In genomic region chr6:137414599-137414998, GRCh38 we compare ENCODE assay signal across 9 cellular contexts.
A peak's percentile ranks its signal among the peaks of the same experiment; 100 is the strongest.
DNase-seq lines count a peak whose midpoint lies in the region; ATAC-seq and TF ChIP-seq lines count a peak whose summit lies in the region.
"Had no signal": no experiment of that assay in that cellular context is flagged by ENCODE, and none has a peak within 500 bp of the region (broad histone marks: within the 10 kb centered on the region; RNA-seq: fewer than 3 reads in every experiment).

No MANE protein-coding gene starts in this region.

- no peaks in the 10 kb centered on the region for H3K36me3 Mint-ChIP-seq in nephron progenitor cell (ENCODE audit: low read depth)

- H3K9ac ChIP-seq in BLaER1 treated with 17β-estradiol and CSF1 and Interleukin-3, amounts not matched to agents 10 nM and 100 nM = peak overlapping the region in 1 of 11 experiments; percentile 48; a peak in 1 of 22 replicates
- H3K9ac ChIP-seq in KMS-11 = peak overlapping the region; percentile 49; the same call in 1 of the 2 replicates

- no peak overlapping the region for H3K27ac Mint-ChIP-seq in nephron progenitor cell

- peak overlapping the region in 1 of 11 experiments; percentile 54; a peak in 1 of 22 replicates for H3K27ac ChIP-seq in BLaER1 treated with 17β-estradiol and CSF1 and Interleukin-3, amounts not matched to agents 10 nM and 100 nM
- peak overlapping the region; percentile 69 for H3K27ac ChIP-seq in KMS-11

- 0 out of 22 replicates have a peak, but pooled peaks cover 0 to 6% (median 0%) of the 10 kb centered on the region in 11 experiments for H3K27me3 ChIP-seq in BLaER1 treated with 17β-estradiol and CSF1 and Interleukin-3, amounts not matched to agents 10 nM and 100 nM
- H3K27me3 ChIP-seq in KMS-11 (ENCODE audit: insufficient read depth, low read depth) = no peaks in the 10 kb centered on the region
- H3K27me3 ChIP-seq: thyroid gland had no signal

- no peak for ATAC-seq in GM19035 (IDR thresholded peaks at IDR 0.05; ENCODE audit: unreplicated experiment)
- no peak for ATAC-seq in GM21529 (IDR thresholded peaks at IDR 0.05; ENCODE audit: unreplicated experiment)

- H3K4me3 Mint-ChIP-seq in nephron progenitor cell = peak overlapping the region; percentile 80

- peaks cover 13 to 40% (median 35%) of the 10 kb centered on the region in 10 experiments for H3K4me1 ChIP-seq in BLaER1 treated with 17β-estradiol and CSF1 and Interleukin-3, amounts not matched to agents 10 nM and 100 nM
- H3K4me1 ChIP-seq in KMS-11 (ENCODE audit: low read depth, poor library complexity, severe bottlenecking) = peaks cover 12% of the 10 kb centered on the region

- H3K36me3 ChIP-seq in BLaER1 treated with 17β-estradiol and CSF1 and Interleukin-3, amounts not matched to agents 10 nM and 100 nM = no peaks in the 10 kb centered on the region
- no peaks in the 10 kb centered on the region for H3K36me3 ChIP-seq in KMS-11 (ENCODE audit: insufficient read depth)
- H3K36me3 ChIP-seq: thyroid gland had no signal

- no peaks in the 10 kb centered on the region for H3K9me3 Mint-ChIP-seq in nephron progenitor cell

- H3K27me3 Mint-ChIP-seq in nephron progenitor cell (ENCODE audit: low read depth, poor library complexity) = peaks cover 13% of the 10 kb centered on the region

- peak overlapping the region in 1 of 10 experiments; percentile 52; a peak in 1 of 20 replicates for H3K4me3 ChIP-seq in BLaER1 treated with 17β-estradiol and CSF1 and Interleukin-3, amounts not matched to agents 10 nM and 100 nM
- H3K4me3 ChIP-seq in KMS-11 (IDR thresholded peaks at IDR 0.05; ENCODE audit: insufficient read depth, low read depth, low read length) (no peak overlapping the region), foreskin fibroblast (ENCODE audit: low read depth in 1 of 2, low read length in 2 of 2) (peak overlapping the region; percentile 51 to 62)

- TF ChIP-seq CTCF in KMS-11 (conservative IDR thresholded peaks at IDR 0.05; ENCODE audit: low read depth, low read length) = no peak
- no peak for TF ChIP-seq CTCF in foreskin fibroblast (IDR thresholded peaks at IDR 0.05; ENCODE audit: low read depth, low read length)
- no peak for TF ChIP-seq CTCF in nephron progenitor cell (IDR thresholded peaks at IDR 0.05)

- H3K9me3 ChIP-seq in BLaER1 treated with 17β-estradiol and CSF1 and Interleukin-3, amounts not matched to agents 10 nM and 100 nM (replicated peaks in 1 of 11) = peaks cover 0 to 14% (median 4%) of the 10 kb centered on the region in 11 experiments; a peak in 8 of 22 replicates
- H3K9me3 ChIP-seq: thyroid gland had no signal

- peak overlapping the region in 10 of 11 experiments; percentile 52 to 83 (median 68); a peak in 13 of 22 replicates for H3K4me2 ChIP-seq in BLaER1 treated with 17β-estradiol and CSF1 and Interleukin-3, amounts not matched to agents 10 nM and 100 nM
- H3K4me2 ChIP-seq in KMS-11 = peak overlapping the region; percentile 73

- H4K20me1 ChIP-seq in BLaER1 treated with 17β-estradiol and CSF1 and Interleukin-3, amounts not matched to agents 10 nM and 100 nM = no peaks in the 10 kb centered on the region
- no peaks in the 10 kb centered on the region for H4K20me1 ChIP-seq in KMS-11 (ENCODE audit: insufficient read depth)

- peaks cover 68% of the 10 kb centered on the region for H3K4me1 Mint-ChIP-seq in nephron progenitor cell

- DNase-seq in foreskin fibroblast (no peak), nephron progenitor cell (no peak), NOMO-1 treated with DMSO at 0.1 percent for 48 hours (lab: John Stamatoyannopoulos, UW; ENCODE audit: unreplicated experiment) (no peak), NOMO-1 treated with dmso at 0.1 percent for 144 hours (lab: John Stamatoyannopoulos, UW; ENCODE audit: unreplicated experiment) (no peak)

- H3K79me2 ChIP-seq in KMS-11 (ENCODE audit: insufficient read depth, low read depth) = no peaks in the 10 kb centered on the region

- peak overlapping the region; percentile 71; the same call in 1 of the 2 replicates for H2AFZ ChIP-seq in KMS-11 (ENCODE audit: low read depth)
